1 cellular context compared by ENCODE assay signal in the genomic region with DNA sequence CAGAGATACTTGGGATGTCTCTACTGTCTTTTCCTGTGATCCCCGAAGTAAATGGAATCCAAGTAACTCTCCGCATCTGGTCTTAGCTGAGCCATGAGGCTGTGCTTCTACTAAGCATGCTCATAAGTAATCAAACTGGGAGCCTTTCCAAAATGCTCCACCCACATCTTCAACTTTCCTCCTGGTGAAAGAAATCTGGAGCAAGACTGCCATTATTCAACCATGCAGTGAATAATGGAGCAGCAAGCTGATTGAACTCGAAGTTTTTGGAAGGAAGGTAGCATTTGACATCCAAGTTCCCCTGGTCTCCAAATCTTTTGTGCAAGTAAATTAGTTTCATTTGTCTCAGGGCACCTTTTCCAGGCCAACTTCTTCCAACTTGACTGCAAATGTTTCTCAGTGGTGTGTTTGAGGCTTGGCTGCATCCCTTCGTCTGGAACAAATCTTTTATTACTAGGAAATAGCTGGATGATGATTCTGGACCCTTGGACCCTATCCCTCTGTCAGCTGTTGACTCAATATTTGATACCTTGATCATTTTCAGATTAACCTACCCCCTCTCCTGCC.
TF ChIP-seq lines count a peak whose summit lies in the region.

No MANE protein-coding gene starts in this region.

TF ChIP-seq in SK-N-SH treated with all-trans-retinoic acid at 6 μM for 48 hours, 23 proteins besides CTCF, POLR2A, EP300 and RAD21 (continued from another document):
- TF ChIP-seq, protein P1, sequence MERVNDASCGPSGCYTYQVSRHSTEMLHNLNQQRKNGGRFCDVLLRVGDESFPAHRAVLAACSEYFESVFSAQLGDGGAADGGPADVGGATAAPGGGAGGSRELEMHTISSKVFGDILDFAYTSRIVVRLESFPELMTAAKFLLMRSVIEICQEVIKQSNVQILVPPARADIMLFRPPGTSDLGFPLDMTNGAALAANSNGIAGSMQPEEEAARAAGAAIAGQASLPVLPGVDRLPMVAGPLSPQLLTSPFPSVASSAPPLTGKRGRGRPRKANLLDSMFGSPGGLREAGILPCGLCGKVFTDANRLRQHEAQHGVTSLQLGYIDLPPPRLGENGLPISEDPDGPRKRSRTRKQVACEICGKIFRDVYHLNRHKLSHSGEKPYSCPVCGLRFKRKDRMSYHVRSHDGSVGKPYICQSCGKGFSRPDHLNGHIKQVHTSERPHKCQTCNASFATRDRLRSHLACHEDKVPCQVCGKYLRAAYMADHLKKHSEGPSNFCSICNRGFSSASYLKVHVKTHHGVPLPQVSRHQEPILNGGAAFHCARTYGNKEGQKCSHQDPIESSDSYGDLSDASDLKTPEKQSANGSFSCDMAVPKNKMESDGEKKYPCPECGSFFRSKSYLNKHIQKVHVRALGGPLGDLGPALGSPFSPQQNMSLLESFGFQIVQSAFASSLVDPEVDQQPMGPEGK (CRISPR knock-in tag; IDR thresholded peaks at IDR 0.05; ENCODE audit: borderline replicate concordance), result no peak
- TF ChIP-seq, protein P2, sequence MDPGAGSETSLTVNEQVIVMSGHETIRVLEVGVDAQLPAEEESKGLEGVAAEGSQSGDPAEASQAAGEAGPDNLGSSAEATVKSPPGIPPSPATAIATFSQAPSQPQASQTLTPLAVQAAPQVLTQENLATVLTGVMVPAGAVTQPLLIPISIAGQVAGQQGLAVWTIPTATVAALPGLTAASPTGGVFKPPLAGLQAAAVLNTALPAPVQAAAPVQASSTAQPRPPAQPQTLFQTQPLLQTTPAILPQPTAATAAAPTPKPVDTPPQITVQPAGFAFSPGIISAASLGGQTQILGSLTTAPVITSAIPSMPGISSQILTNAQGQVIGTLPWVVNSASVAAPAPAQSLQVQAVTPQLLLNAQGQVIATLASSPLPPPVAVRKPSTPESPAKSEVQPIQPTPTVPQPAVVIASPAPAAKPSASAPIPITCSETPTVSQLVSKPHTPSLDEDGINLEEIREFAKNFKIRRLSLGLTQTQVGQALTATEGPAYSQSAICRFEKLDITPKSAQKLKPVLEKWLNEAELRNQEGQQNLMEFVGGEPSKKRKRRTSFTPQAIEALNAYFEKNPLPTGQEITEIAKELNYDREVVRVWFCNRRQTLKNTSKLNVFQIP (CRISPR knock-in tag; IDR thresholded peaks at IDR 0.05; ENCODE audit: borderline replicate concordance, low read depth), result no peak
- TF ChIP-seq ARNTL (CRISPR knock-in tag; IDR thresholded peaks at IDR 0.05; ENCODE audit: borderline replicate concordance, low read depth) (no peak), PPARA (CRISPR knock-in tag; IDR thresholded peaks at IDR 0.05; ENCODE audit: borderline replicate concordance) (no peak), TCF4 (CRISPR knock-in tag; IDR thresholded peaks at IDR 0.05; ENCODE audit: borderline replicate concordance) (no peak), ESRRG (CRISPR knock-in tag; IDR thresholded peaks at IDR 0.05) (no peak), ISL1 (CRISPR knock-in tag; IDR thresholded peaks at IDR 0.05) (no peak)
- TF ChIP-seq, protein P3, sequence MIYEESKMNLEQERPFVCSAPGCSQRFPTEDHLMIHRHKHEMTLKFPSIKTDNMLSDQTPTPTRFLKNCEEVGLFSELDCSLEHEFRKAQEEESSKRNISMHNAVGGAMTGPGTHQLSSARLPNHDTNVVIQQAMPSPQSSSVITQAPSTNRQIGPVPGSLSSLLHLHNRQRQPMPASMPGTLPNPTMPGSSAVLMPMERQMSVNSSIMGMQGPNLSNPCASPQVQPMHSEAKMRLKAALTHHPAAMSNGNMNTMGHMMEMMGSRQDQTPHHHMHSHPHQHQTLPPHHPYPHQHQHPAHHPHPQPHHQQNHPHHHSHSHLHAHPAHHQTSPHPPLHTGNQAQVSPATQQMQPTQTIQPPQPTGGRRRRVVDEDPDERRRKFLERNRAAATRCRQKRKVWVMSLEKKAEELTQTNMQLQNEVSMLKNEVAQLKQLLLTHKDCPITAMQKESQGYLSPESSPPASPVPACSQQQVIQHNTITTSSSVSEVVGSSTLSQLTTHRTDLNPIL (CRISPR knock-in tag; IDR thresholded peaks at IDR 0.05; ENCODE audit: low read depth), result no peak
